10 cellular contexts compared by ENCODE assay signal in the genomic region with DNA sequence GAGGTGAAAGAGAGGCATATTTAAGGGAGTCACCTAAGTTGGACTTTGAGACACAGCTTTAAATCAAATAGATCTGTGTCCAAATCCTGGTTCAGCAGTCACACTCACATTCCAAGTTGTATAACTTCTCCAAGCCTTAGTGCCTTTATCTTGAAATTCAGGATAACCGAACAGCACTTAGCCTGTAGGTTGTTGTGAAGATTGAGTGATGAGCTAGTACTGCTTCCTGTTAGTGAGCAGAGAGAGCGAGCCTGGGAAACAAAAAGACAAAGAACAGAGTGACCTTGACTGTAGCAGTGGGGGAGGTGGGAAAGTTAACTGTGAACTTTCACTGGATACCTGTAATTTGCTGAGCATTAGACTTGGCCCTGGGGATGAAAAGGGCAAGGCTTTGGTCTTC. TPM values are rescaled to one million over a fixed set of nuclear protein-coding genes. Genes with fewer than 3 reads are reported as not detected.
DNase-seq lines count a peak whose midpoint lies in the region; ATAC-seq, FAIRE-seq and TF ChIP-seq lines count a peak whose summit lies in the region.
"Had no signal": no experiment of that assay in that cellular context is flagged by ENCODE, and none has a peak within 500 bp of the region (broad histone marks: within the 10 kb centered on the region; RNA-seq: fewer than 3 reads in every experiment).

No MANE protein-coding gene starts in this region.

- peaks cover 15% of the 10 kb centered on the region for H3K4me1 ChIP-seq in GM12878 (ENCODE audit: control insufficient read depth, insufficient read depth, low read length)
- H3K4me1 ChIP-seq in transverse colon = peaks cover 13 to 53% (median 30%) of the 10 kb centered on the region in 4 donors

- TF ChIP-seq POLR2A in GM12878 (IDR thresholded peaks at IDR 0.05; ENCODE audit: low read depth, low read length) = no peak
- TF ChIP-seq POLR2A in transverse colon (IDR thresholded peaks at IDR 0.05) = no peak

- SMC1A ChIA-PET in GM12878 (lab: Charles Lee; ENCODE audit: uncharacterized antibody, unreplicated experiment) = interaction anchor here (1.6 kb wide), 1 partner anchor 16 kb away, joined by 3 read pairs; no protein-coding TSS in a partner anchor

- no peak overlapping the region for H3K4me2 ChIP-seq in GM12878 (ENCODE audit: control insufficient read depth, insufficient read depth)
- H3K4me2 ChIP-seq: KMS-11 had no signal

- H4K20me1 ChIP-seq in GM12878 (ENCODE audit: control insufficient read depth, insufficient read depth) = no peaks in the 10 kb centered on the region

- no peak for FAIRE-seq in GM12878 (lab: Jason Lieb, UNC)

- TF ChIP-seq RAD21 in GM12878 (IDR thresholded peaks at IDR 0.05; ENCODE audit: insufficient read depth, low read depth, low read length) = no peak

- H3K27ac ChIP-seq in GM12878 (ENCODE audit: control insufficient read depth, insufficient read depth) = no peak overlapping the region
- peak overlapping the region; percentile 10 to 25 (median 16) for H3K27ac ChIP-seq in transverse colon
- H3K27ac ChIP-seq: KMS-11 had no signal

- TF ChIP-seq EP300 in GM12878 (IDR thresholded peaks at IDR 0.05; ENCODE audit: borderline replicate concordance in 1 of 2, control insufficient read depth in 1 of 2, low read depth in 2 of 2, low read length in 2 of 2) (no peak), transverse colon (IDR thresholded peaks at IDR 0.05; ENCODE audit: low read depth) (no peak)

- TF ChIP-seq CTCF in GM12878 (IDR thresholded peaks at IDR 0.05 in 2 of 3, conservative IDR thresholded peaks at IDR 0.05 in 1 of 3; ENCODE audit: control insufficient read depth in 2 of 3, extremely low read depth in 1 of 3, insufficient read depth in 1 of 3, low read depth in 3 of 3, low read length in 3 of 3) = no peak
- no peak for TF ChIP-seq CTCF in transverse colon (IDR thresholded peaks at IDR 0.05)

- no peak overlapping the region for H2AFZ ChIP-seq in GM12878 (ENCODE audit: control insufficient read depth, low read depth, low read length)

- intact Hi-C loops in Right ventricle myocardium superior (cut with DNase I) = no loop called here
- intact Hi-C loops in cardiac septum (cut with DNase I) = no loop called here
- intact Hi-C loops in GM12878 (cut with micrococcal nuclease; ENCODE audit: unreplicated experiment) = no loop called here
- intact Hi-C loops in transverse colon (cut with DNase I; ENCODE audit: low total_unique reads) = no loop called here

- BruUV-seq in GM12878 (replicated peaks; lab: Mats Ljungman, UMichigan) = TSS peak; percentile 43

- POLR2A ChIA-PET in GM12878 (lab: Charles Lee) = interaction anchor here (1.0 kb wide), 1 partner anchor 43 kb away, joined by 5 read pairs; no protein-coding TSS in a partner anchor

- H3K9ac ChIP-seq in GM12878 (ENCODE audit: control insufficient read depth, insufficient read depth, low read length) = no peak overlapping the region
- H3K9ac ChIP-seq: KMS-11 had no signal

- in situ Hi-C loops in GM12878 (cut with MboI) (no loop called here), transverse colon (cut with MboI; ENCODE audit: low pct_ligation_motif_present in 1 of 4, low pct_unique_long_range_greater_than_20kb in 1 of 4, low sequenced_read_pairs in 3 of 4) (no loop called here)

- CTCF ChIA-PET in GM12878 (lab: Yijun Ruan, JAX) = interaction anchor here (1.1 kb wide), 1 partner anchor 12 kb away, joined by 4 read pairs; no protein-coding TSS in a partner anchor

- RAD21 ChIA-PET in GM12878 (lab: Charles Lee; ENCODE audit: unreplicated experiment) = no interaction called here

- H3K9me3 ChIP-seq in GM12878 (replicated peaks; ENCODE audit: control insufficient read depth, insufficient read depth, low read length) (no peaks in the 10 kb centered on the region), transverse colon (no peaks in the 10 kb centered on the region)

- H3K79me2 ChIP-seq in GM12878 (ENCODE audit: control insufficient read depth, insufficient read depth, low read length) = peaks cover 55% of the 10 kb centered on the region

- DNase-seq in Right ventricle myocardium superior = no peak
- no peak for DNase-seq in cardiac septum (ENCODE audit: low spot score)
- no peak for DNase-seq in GM12878 (ENCODE audit: low read depth, low spot score)
- peak; percentile 66 for DNase-seq in left kidney (ENCODE audit: low read depth, low spot score)
- DNase-seq in transverse colon = no peak
- no peak for DNase-seq in UCSD-AML1 (lab: John Stamatoyannopoulos, UW; ENCODE audit: unreplicated experiment)
- no peak for DNase-seq in OCI-M2 (lab: John Stamatoyannopoulos, UW; ENCODE audit: unreplicated experiment)
- DNase-seq in DMS53 (lab: John Stamatoyannopoulos, UW) = no peak
- DNase-seq: NCI-H2029 treated with DMSO at 0.1 percent for 48 hours had no signal

- WGBS in GM12878 (ENCODE audit: insufficient coverage, insufficient replicate concordance, low lambda C conversion rate, missing lambda C conversion rate) = 54% methylated on average over 2 of the region's 2 CpGs
- WGBS in transverse colon (ENCODE audit: low coverage in 1 of 2), 2 donors = 25% methylated on average over 2 of the region's 2 CpGs; no CpG with 5 or more reads in 1 of the 2 donors

- no peaks in the 10 kb centered on the region for H3K27me3 ChIP-seq in GM12878 (replicated peaks in 1 of 2; ENCODE audit: control insufficient read depth in 2 of 2, insufficient read depth in 2 of 2, low read length in 1 of 2)
- H3K27me3 ChIP-seq in transverse colon = no peaks in the 10 kb centered on the region

- H3K36me3 ChIP-seq in GM12878 (ENCODE audit: control insufficient read depth in 2 of 2, insufficient read depth in 2 of 2, low read length in 1 of 2) = peaks cover 0 to 7% of the 10 kb centered on the region in 2 experiments; a peak in 1 of 4 replicates
- H3K36me3 ChIP-seq in transverse colon = no peaks in the 10 kb centered on the region

- no peak overlapping the region for H3K4me3 ChIP-seq in GM12878
- H3K4me3 ChIP-seq in transverse colon = no peak overlapping the region

- ATAC-seq in Right ventricle myocardium superior (ENCODE audit: poor library complexity) (peak; percentile 30), GM12878 (no peak)

RNA-seq across cellular contexts. Expression of gene MAML1, which starts 22.4 kb away (rescaled TPM):
- total RNA-seq in Right ventricle myocardium superior (10.4 TPM), cardiac septum (13.2 TPM), GM12878 (2014; rRNA removed) (9.1 and 16.4 TPM in 2 replicates), GM12878 (2014; rRNA removed; fragmentation: Illumina TruSeq; extraction: Trizol) (7.4 and 7.9 TPM in 2 replicates), GM12878 (2021) (23.1 and 23.9 TPM in 2 replicates), transverse colon (10 to 100 TPM; 22.8 to 28.7 (median 27.3) TPM)
- 22.7 and 24.8 TPM in 2 replicates for total RNA-seq in GM12878 (2013; cell fraction: nucleolus; rRNA removed)
- 5.3 TPM for polyA plus RNA-seq in GM12878 (2011; ENCODE audit: low read depth)
- polyA plus RNA-seq in GM12878 (2011; rRNA removed) (3.4 and 6.5 TPM in 2 replicates), GM12878 (2014; fragmentation: Illumina TruSeq; extraction: Trizol) (13.8 and 17.2 TPM in 2 replicates), GM12878 (2014; fragmentation: Nextera tagmentation; extraction: Ambion mirVana) (1 to 10 TPM in 1 of 2 experiments, under 1 TPM in 1; 0.42 to 1.2 TPM), GM12878 (2014; rRNA removed) (19.5 and 21.1 TPM in 2 replicates), GM12878 (2016; fragmentation: Nextera tagmentation; extraction: Ambion mirVana) (1 to 10 TPM; 7.0 to 7.1 TPM)
- 6.6 and 7.5 TPM in 2 replicates for polyA plus RNA-seq in GM12878 (2011; cell fraction: cytosol; rRNA removed)
- polyA plus RNA-seq in GM12878 (2011; cell fraction: nucleus; rRNA removed) = 14.3 and 16.4 TPM in 2 replicates
- polyA plus RNA-seq in GM12878 (2012) = 9.6 and 11.2 TPM in 2 replicates
- polyA minus RNA-seq in GM12878 (2011; rRNA and poly(A)+ RNA removed) = 6.3 and 7.7 TPM in 2 replicates
- polyA minus RNA-seq in GM12878 (2011; cell fraction: cytosol; rRNA and poly(A)+ RNA removed) = 4.1 and 5.6 TPM in 2 replicates
- polyA minus RNA-seq in GM12878 (2011; cell fraction: nucleus; rRNA and poly(A)+ RNA removed) = 7.6 and 16.6 TPM in 2 replicates

RNA-seq across cellular contexts. Expression of gene LTC4S, which starts 38.8 kb away (rescaled TPM):
- total RNA-seq in Right ventricle myocardium superior = 7.6 TPM
- 12.8 TPM for total RNA-seq in cardiac septum
- total RNA-seq in GM12878 (2013; cell fraction: nucleolus; rRNA removed) = 1.1 and 1.8 TPM in 2 replicates
- total RNA-seq in GM12878 (2014; rRNA removed) = 1.1 and 1.8 TPM in 2 replicates
- not detected in 2 replicates for total RNA-seq in GM12878 (2014; rRNA removed; fragmentation: Illumina TruSeq; extraction: Trizol)
- 2.0 and 3.6 TPM in 2 replicates for total RNA-seq in GM12878 (2021)
- not detected for polyA plus RNA-seq in GM12878 (2011; ENCODE audit: low read depth)
- not detected in 2 replicates for polyA plus RNA-seq in GM12878 (2011; rRNA removed)
- polyA plus RNA-seq in GM12878 (2011; cell fraction: cytosol; rRNA removed) = 0.13 and 0.20 TPM in 2 replicates
- 0.33 and 0.50 TPM in 2 replicates for polyA plus RNA-seq in GM12878 (2011; cell fraction: nucleus; rRNA removed)
- polyA plus RNA-seq in GM12878 (2012) = 0.66 TPM in 1 of 2 replicates, not detected in the other
- not detected in 2 replicates for polyA plus RNA-seq in GM12878 (2014; fragmentation: Illumina TruSeq; extraction: Trizol)
- polyA plus RNA-seq in GM12878 (2014; fragmentation: Nextera tagmentation; extraction: Ambion mirVana) = not detected
- polyA plus RNA-seq in GM12878 (2014; rRNA removed) = 1.6 and 2.0 TPM in 2 replicates
- 1 to 10 TPM in 1 of 2 experiments, under 1 TPM in 1; 0.78 to 1.3 TPM for polyA plus RNA-seq in GM12878 (2016; fragmentation: Nextera tagmentation; extraction: Ambion mirVana)
- not detected in 2 replicates for polyA minus RNA-seq in GM12878 (2011; rRNA and poly(A)+ RNA removed)
- not detected in 2 replicates for polyA minus RNA-seq in GM12878 (2011; cell fraction: cytosol; rRNA and poly(A)+ RNA removed)
- 0.73 and 0.77 TPM in 2 replicates for polyA minus RNA-seq in GM12878 (2011; cell fraction: nucleus; rRNA and poly(A)+ RNA removed)
- 1 to 10 TPM in 3 of 4 donors, not detected in 1; 3.0 to 3.8 (median 3.2) TPM for total RNA-seq in transverse colon

RNA-seq across cellular contexts. Expression of gene MGAT4B, which starts 51.6 kb away (rescaled TPM):
- 93.3 TPM for total RNA-seq in Right ventricle myocardium superior
- total RNA-seq in cardiac septum = 160 TPM
- total RNA-seq in GM12878 (2013; cell fraction: nucleolus; rRNA removed) = 94.1 and 97.6 TPM in 2 replicates
- total RNA-seq in GM12878 (2014; rRNA removed) = 44.7 and 46.0 TPM in 2 replicates
- total RNA-seq in GM12878 (2014; rRNA removed; fragmentation: Illumina TruSeq; extraction: Trizol) = 25.2 and 34.4 TPM in 2 replicates
- total RNA-seq in GM12878 (2021) = 66.2 and 82.5 TPM in 2 replicates
- polyA plus RNA-seq in GM12878 (2011; ENCODE audit: low read depth) = 24.6 TPM
- 24.5 and 42.8 TPM in 2 replicates for polyA plus RNA-seq in GM12878 (2011; rRNA removed)
- 57.3 and 70.6 TPM in 2 replicates for polyA plus RNA-seq in GM12878 (2011; cell fraction: cytosol; rRNA removed)
- 263 and 274 TPM in 2 replicates for polyA plus RNA-seq in GM12878 (2011; cell fraction: nucleus; rRNA removed)
- polyA plus RNA-seq in GM12878 (2012) = 44.2 and 50.9 TPM in 2 replicates
- 27.2 and 33.3 TPM in 2 replicates for polyA plus RNA-seq in GM12878 (2014; fragmentation: Illumina TruSeq; extraction: Trizol)
- under 1 TPM in 1 of 2 experiments, not detected in 1; 0.60 TPM for polyA plus RNA-seq in GM12878 (2014; fragmentation: Nextera tagmentation; extraction: Ambion mirVana)
- polyA plus RNA-seq in GM12878 (2014; rRNA removed) = 59.3 and 69.7 TPM in 2 replicates
- polyA plus RNA-seq in GM12878 (2016; fragmentation: Nextera tagmentation; extraction: Ambion mirVana) = 1 to 10 TPM; 7.6 to 8.3 TPM
- 41.5 and 69.5 TPM in 2 replicates for polyA minus RNA-seq in GM12878 (2011; rRNA and poly(A)+ RNA removed)
- polyA minus RNA-seq in GM12878 (2011; cell fraction: cytosol; rRNA and poly(A)+ RNA removed) = 23.1 and 28.3 TPM in 2 replicates
- polyA minus RNA-seq in GM12878 (2011; cell fraction: nucleus; rRNA and poly(A)+ RNA removed) = 83.3 and 122 TPM in 2 replicates
- total RNA-seq in transverse colon = 1,000 to 10,000 TPM in 1 of 4 donors, 100 to 1,000 TPM in 3; 495 to 1,114 (median 787) TPM

RNA-seq across cellular contexts. Expression of gene CANX, which starts 56.3 kb away (rescaled TPM):
- total RNA-seq in Right ventricle myocardium superior = 471 TPM
- 542 TPM for total RNA-seq in cardiac septum
- total RNA-seq in GM12878 (2013; cell fraction: nucleolus; rRNA removed) = 285 and 287 TPM in 2 replicates
- total RNA-seq in GM12878 (2014; rRNA removed) = 259 and 322 TPM in 2 replicates
- 416 and 430 TPM in 2 replicates for total RNA-seq in GM12878 (2014; rRNA removed; fragmentation: Illumina TruSeq; extraction: Trizol)
- 550 and 555 TPM in 2 replicates for total RNA-seq in GM12878 (2021)
- 328 TPM for polyA plus RNA-seq in GM12878 (2011; ENCODE audit: low read depth)
- polyA plus RNA-seq in GM12878 (2011; rRNA removed) = 602 and 605 TPM in 2 replicates
- 137 and 177 TPM in 2 replicates for polyA plus RNA-seq in GM12878 (2011; cell fraction: cytosol; rRNA removed)
- 109 and 125 TPM in 2 replicates for polyA plus RNA-seq in GM12878 (2011; cell fraction: nucleus; rRNA removed)
- 303 and 419 TPM in 2 replicates for polyA plus RNA-seq in GM12878 (2012)
- 393 and 480 TPM in 2 replicates for polyA plus RNA-seq in GM12878 (2014; fragmentation: Illumina TruSeq; extraction: Trizol)
- polyA plus RNA-seq in GM12878 (2014; fragmentation: Nextera tagmentation; extraction: Ambion mirVana) = 100 to 1,000 TPM in 1 of 2 experiments, 10 to 100 TPM in 1; 78.2 to 139 TPM
- polyA plus RNA-seq in GM12878 (2014; rRNA removed) = 261 and 326 TPM in 2 replicates
- polyA plus RNA-seq in GM12878 (2016; fragmentation: Nextera tagmentation; extraction: Ambion mirVana) = 100 to 1,000 TPM; 433 to 469 TPM
- polyA minus RNA-seq in GM12878 (2011; rRNA and poly(A)+ RNA removed) = 439 and 652 TPM in 2 replicates
- 262 and 309 TPM in 2 replicates for polyA minus RNA-seq in GM12878 (2011; cell fraction: cytosol; rRNA and poly(A)+ RNA removed)
- polyA minus RNA-seq in GM12878 (2011; cell fraction: nucleus; rRNA and poly(A)+ RNA removed) = 71.2 and 97.1 TPM in 2 replicates
- total RNA-seq in transverse colon = 100 to 1,000 TPM; 124 to 398 (median 270) TPM
